15 cellular contexts compared by ENCODE assay signal in the genomic region with DNA sequence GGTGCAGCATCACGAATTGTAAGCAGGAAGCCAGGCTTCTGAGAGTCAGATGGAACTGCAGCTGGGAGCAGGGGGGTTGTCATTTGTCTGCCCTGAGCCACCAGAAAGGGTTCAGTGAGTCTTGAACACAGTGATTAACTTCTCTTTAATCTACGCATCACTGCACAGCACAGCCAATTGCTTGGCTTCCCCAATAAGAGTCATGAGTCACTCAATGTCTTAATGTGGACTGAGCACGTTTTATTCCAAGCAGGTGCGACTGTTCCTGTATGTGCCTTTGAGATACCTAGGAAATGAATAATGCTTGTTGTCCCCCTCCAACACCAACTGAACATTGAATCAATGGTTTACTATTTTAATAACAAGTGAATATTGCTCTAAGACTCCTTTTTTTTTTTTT. TPM values are rescaled to one million over a fixed set of nuclear protein-coding genes. Genes with fewer than 3 reads are reported as not detected.
DNase-seq lines count a peak whose midpoint lies in the region; ATAC-seq, FAIRE-seq and TF ChIP-seq lines count a peak whose summit lies in the region.
"Had no signal": no experiment of that assay in that cellular context is flagged by ENCODE, and none has a peak within 500 bp of the region (broad histone marks: within the 10 kb centered on the region; RNA-seq: fewer than 3 reads in every experiment).

No MANE protein-coding gene starts in this region.

- H3K36me3 ChIP-seq in astrocyte (ENCODE audit: insufficient read depth, low read length), result no peaks in the 10 kb centered on the region

- no peak overlapping the region for H3K4me2 ChIP-seq in astrocyte (ENCODE audit: low read length)

- H3K9me3 ChIP-seq in astrocyte (ENCODE audit: insufficient read depth, low read depth, low read length) (peaks cover 4% of the 10 kb centered on the region), T-helper 17 cell (ENCODE audit: control insufficient read depth, low read length, poor library complexity, severe bottlenecking) (no peaks in the 10 kb centered on the region)

- DNase-seq in DMS79 (lab: John Stamatoyannopoulos, UW) (peak; percentile 83), NCI-H1105 treated with DMSO at 0.1 percent for 48 hours (lab: John Stamatoyannopoulos, UW) (peak; percentile 69), astrocyte (ENCODE audit: low read depth) (peak; percentile 45), HUDEP-2 (lab: John Stamatoyannopoulos, UW; ENCODE audit: unreplicated experiment in 76 of 76) (no peak), glutamatergic neuron (no peak), T-helper 17 cell (no peak)
- DNase-seq: foreskin fibroblast; MV-4-11; OCI-M1; stimulated activated naive CD4-positive, alpha-beta T cell; T-helper 9 cell had no signal

- no peak overlapping the region for H3K4me3 Mint-ChIP-seq in astrocyte (ENCODE audit: unreplicated experiment)
- peak overlapping the region in 2 of 3 experiments; percentile 8 to 28 for H3K4me3 Mint-ChIP-seq in nephron
- no peak overlapping the region for H3K4me3 Mint-ChIP-seq in glutamatergic neuron (ENCODE audit: unreplicated experiment)
- H3K4me3 Mint-ChIP-seq in T-helper 17 cell, result no peak overlapping the region
- H3K4me3 Mint-ChIP-seq: dendritic cell treated with granulocyte-macrophage colony-stimulating factor and Interleukin-4, amounts not matched to agents 40 ng/mL and 50 ng/mL, for 4 days had no signal

- peaks cover 6% of the 10 kb centered on the region for H3K9me3 Mint-ChIP-seq in astrocyte (ENCODE audit: unreplicated experiment)
- peaks cover 23% of the 10 kb centered on the region for H3K9me3 Mint-ChIP-seq in nephron
- peaks cover 2% of the 10 kb centered on the region for H3K9me3 Mint-ChIP-seq in glutamatergic neuron (ENCODE audit: unreplicated experiment)
- H3K9me3 Mint-ChIP-seq: activated naive CD4-positive, alpha-beta T cell treated with anti-CD3 and anti-CD28 coated beads, Interleukin-2, amount 50 U/mL, for 72 hours; dendritic cell treated with granulocyte-macrophage colony-stimulating factor and Interleukin-4, amounts not matched to agents 40 ng/mL and 50 ng/mL, for 4 days had no signal

- H3K9ac ChIP-seq in astrocyte (ENCODE audit: low read length), result no peak overlapping the region

- peaks cover 11% of the 10 kb centered on the region for H3K27me3 Mint-ChIP-seq in astrocyte (ENCODE audit: low read depth, unreplicated experiment)
- H3K27me3 Mint-ChIP-seq in nephron (ENCODE audit: low read depth), result no peaks in the 10 kb centered on the region
- H3K27me3 Mint-ChIP-seq in glutamatergic neuron (ENCODE audit: unreplicated experiment), result peaks cover 4% of the 10 kb centered on the region
- peaks cover 23% of the 10 kb centered on the region for H3K27me3 Mint-ChIP-seq in T-helper 17 cell

- no peak for FAIRE-seq in astrocyte (lab: Jason Lieb, UNC)

- no peaks in the 10 kb centered on the region for H3K27me3 ChIP-seq in astrocyte (ENCODE audit: insufficient read depth, low read length)

- no peaks in the 10 kb centered on the region for H4K20me1 ChIP-seq in astrocyte (ENCODE audit: insufficient read depth, low read length)

- no peaks in the 10 kb centered on the region for H3K79me2 ChIP-seq in astrocyte (ENCODE audit: insufficient read depth, low read length)

- H3K4me3 ChIP-seq in astrocyte (ENCODE audit: insufficient read depth, low read depth, low read length), result no peak overlapping the region

- H3K27ac ChIP-seq in astrocyte (ENCODE audit: low read depth, low read length), result no peak overlapping the region

- H3K4me1 Mint-ChIP-seq in astrocyte (ENCODE audit: low read depth, unreplicated experiment) (peaks cover 6% of the 10 kb centered on the region), nephron (no peaks in the 10 kb centered on the region), glutamatergic neuron (ENCODE audit: low read depth, unreplicated experiment) (peaks cover 9% of the 10 kb centered on the region), T-helper 17 cell (peaks cover 3% of the 10 kb centered on the region)

- no peak overlapping the region for H2AFZ ChIP-seq in astrocyte (ENCODE audit: low read depth, low read length)

- H3K4me1 ChIP-seq in astrocyte (ENCODE audit: insufficient read depth, low read length), result peaks cover 4% of the 10 kb centered on the region

- TF ChIP-seq CTCF in astrocyte (IDR thresholded peaks at IDR 0.05; ENCODE audit: insufficient read depth, low read depth, low read length) (no peak), nephron (IDR thresholded peaks at IDR 0.05; ENCODE audit: unreplicated experiment in 3 of 3) (no peak), glutamatergic neuron (IDR thresholded peaks at IDR 0.05; ENCODE audit: partially characterized antibody, unreplicated experiment) (no peak)

- no peak for ATAC-seq in GM19397 (IDR thresholded peaks at IDR 0.05; ENCODE audit: unreplicated experiment)
- no peak for ATAC-seq in T-helper 17 cell
- ATAC-seq: activated naive CD4-positive, alpha-beta T cell treated with anti-CD3 and anti-CD28 coated beads, Interleukin-2, amount 50 U/mL, for 72 hours had no signal

- H3K36me3 Mint-ChIP-seq in astrocyte (ENCODE audit: low read depth, unreplicated experiment), result no peaks in the 10 kb centered on the region
- H3K36me3 Mint-ChIP-seq in nephron (ENCODE audit: low read depth), result peaks cover 3% of the 10 kb centered on the region
- peaks cover 23% of the 10 kb centered on the region for H3K36me3 Mint-ChIP-seq in glutamatergic neuron (ENCODE audit: unreplicated experiment)
- peaks cover 2% of the 10 kb centered on the region for H3K36me3 Mint-ChIP-seq in T-helper 17 cell (ENCODE audit: low read depth)
- H3K36me3 Mint-ChIP-seq: activated naive CD4-positive, alpha-beta T cell treated with anti-CD3 and anti-CD28 coated beads, Interleukin-2, amount 50 U/mL, for 72 hours had no signal

- no peak overlapping the region for H3K27ac Mint-ChIP-seq in astrocyte (ENCODE audit: unreplicated experiment)
- H3K27ac Mint-ChIP-seq in nephron, result peak overlapping the region; percentile 90 to 99 (median 99)
- no peak overlapping the region for H3K27ac Mint-ChIP-seq in glutamatergic neuron (ENCODE audit: unreplicated experiment)
- H3K27ac Mint-ChIP-seq in T-helper 17 cell, result no peak overlapping the region
- H3K27ac Mint-ChIP-seq: activated naive CD4-positive, alpha-beta T cell treated with anti-CD3 and anti-CD28 coated beads, Interleukin-2, amount 50 U/mL, for 72 hours; dendritic cell treated with granulocyte-macrophage colony-stimulating factor and Interleukin-4, amounts not matched to agents 40 ng/mL and 50 ng/mL, for 4 days had no signal

RNA-seq across cellular contexts. Expression of a gene that starts 26.0 kb away (rescaled TPM):
- total RNA-seq in astrocyte (30.9 and 31.7 TPM in 2 replicates), glutamatergic neuron (ENCODE audit: unreplicated experiment) (31.4 TPM), T-helper 17 cell (10 to 100 TPM; 22.8 to 25.6 TPM)

Comparison
In these comparisons a context has a peak if more than half of its experiments do, and no peak if none do; other contexts are left out.
1. DNase-seq: peak in DMS79 (single experiment), NCI-H1105 treated with DMSO at 0.1 percent for 48 hours (single experiment) and astrocyte (single experiment); none in HUDEP-2 (0 of 76), glutamatergic neuron (single experiment) and T-helper 17 cell (0 of 3).
2. H3K27ac Mint-ChIP-seq: peak in nephron (3 of 3); none in astrocyte (single experiment), glutamatergic neuron (single experiment) and T-helper 17 cell (single experiment).
3. H3K4me3 Mint-ChIP-seq: peak in nephron (2 of 3); none in astrocyte (single experiment), glutamatergic neuron (single experiment) and T-helper 17 cell (single experiment).